7 cellular contexts compared by ENCODE assay signal in the genomic region with DNA sequence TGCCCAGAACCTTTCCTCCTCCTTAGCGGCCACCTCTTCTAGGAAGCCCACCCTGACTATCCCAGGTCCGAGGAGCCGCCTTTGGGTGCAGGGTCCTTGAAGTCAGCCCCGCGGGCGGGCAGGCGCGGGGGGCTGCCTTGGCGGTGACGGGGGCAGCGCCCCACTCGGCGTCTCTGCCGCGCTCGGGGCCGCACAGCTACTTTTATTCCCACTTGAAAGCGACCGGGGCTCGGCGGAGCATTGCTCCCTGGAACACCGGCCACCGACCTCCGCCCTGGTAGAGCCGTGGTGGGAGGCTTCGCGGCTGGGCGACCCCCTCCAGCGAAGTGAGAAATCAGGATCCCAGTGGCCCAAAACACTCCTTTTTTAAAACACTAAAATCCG. TPM values are rescaled to one million over a fixed set of nuclear protein-coding genes. Genes with fewer than 3 reads are reported as not detected.
DNase-seq lines count a peak whose midpoint lies in the region; ATAC-seq, FAIRE-seq and TF ChIP-seq lines count a peak whose summit lies in the region.

No MANE protein-coding gene starts in this region.

- H3K4me2 ChIP-seq in H9 (ENCODE audit: insufficient read depth, insufficient read length, low read length) (no peak overlapping the region), SU-DHL-6 (ENCODE audit: low read depth, low read length, poor library complexity, severe bottlenecking) (peak overlapping the region; percentile 67)

- H2AK5ac ChIP-seq in H9 (ENCODE audit: insufficient read length, low read length) = no peak overlapping the region

- H3K14ac ChIP-seq in H9 (ENCODE audit: insufficient read depth, low read length) = no peak overlapping the region

- no peak overlapping the region for H4K5ac ChIP-seq in H9 (ENCODE audit: insufficient read length, low read depth, low read length)

- no peak overlapping the region for H4K8ac ChIP-seq in H9 (replicated peaks; ENCODE audit: insufficient read length, low read depth, low read length)

- H3K4me1 ChIP-seq in H9 (ENCODE audit: insufficient read depth, low read length) = no peaks in the 10 kb centered on the region
- peaks cover 11 to 51% (median 38%) of the 10 kb centered on the region in 3 donors for H3K4me1 ChIP-seq in skeletal muscle tissue (ENCODE audit: control insufficient read depth in 3 of 3, insufficient read depth in 3 of 3, low read length in 3 of 3)
- H3K4me1 ChIP-seq in pancreas = peaks cover 26 to 30% (median 29%) of the 10 kb centered on the region in 3 donors

- peaks cover 5% of the 10 kb centered on the region for H3K23me2 ChIP-seq in H9 (ENCODE audit: insufficient read length, low read depth, low read length, poor library complexity, severe bottlenecking)

- peaks cover 9 to 20% (median 16%) of the 10 kb centered on the region in 3 experiments for H3K36me3 Mint-ChIP-seq in H9 (ENCODE audit: insufficient read depth in 1 of 3, low read depth in 3 of 3)

- no peak overlapping the region for H2AFZ ChIP-seq in H9 (ENCODE audit: low read length)
- no peak overlapping the region for H2AFZ ChIP-seq in SU-DHL-6 (ENCODE audit: low read depth, low read length, severe bottlenecking)

- no peak overlapping the region for H4K91ac ChIP-seq in H9 (ENCODE audit: insufficient read length, low read depth, low read length)

- H4K20me1 ChIP-seq in H9 (ENCODE audit: control insufficient read depth, insufficient read depth, insufficient read length) = no peaks in the 10 kb centered on the region
- H4K20me1 ChIP-seq in SU-DHL-6 (ENCODE audit: low read depth, low read length) = no peaks in the 10 kb centered on the region

- no peak for FAIRE-seq in pancreas (lab: Jason Lieb, UNC)

- H3K27ac ChIP-seq in H9 (ENCODE audit: insufficient read length, low read depth, low read length) = no peak overlapping the region
- H3K27ac ChIP-seq in SU-DHL-6 (ENCODE audit: low read depth, low read length) = no peak overlapping the region
- peak overlapping the region; percentile 48 for H3K27ac ChIP-seq in skeletal muscle tissue (ENCODE audit: low read depth, low read length)
- no peak overlapping the region for H3K27ac ChIP-seq in pancreas

- H3F3A ChIP-seq in SU-DHL-6 (ENCODE audit: insufficient read depth) = 0 out of 2 replicates have a peak, but pooled peaks cover 4% of the 10 kb centered on the region

- H2BK20ac ChIP-seq in H9 (ENCODE audit: low read depth, low read length, poor library complexity, severe bottlenecking) = no peak overlapping the region

- H3K9me3 ChIP-seq in H9 (ENCODE audit: control insufficient read depth, low read depth, low read length) (no peaks in the 10 kb centered on the region), SU-DHL-6 (ENCODE audit: insufficient read depth, low read length) (no peaks in the 10 kb centered on the region), skeletal muscle tissue (ENCODE audit: control insufficient read depth in 3 of 3, low read length in 3 of 3) (no peaks in the 10 kb centered on the region), pancreas (no peaks in the 10 kb centered on the region)

- H3K4me3 ChIP-seq in SU-DHL-6 (ENCODE audit: insufficient read depth, low read length, poor library complexity, severe bottlenecking) (no peak overlapping the region), fibroblast of mammary gland (ENCODE audit: control insufficient read depth, low read depth, low read length) (peak overlapping the region; percentile 46), skeletal muscle tissue (ENCODE audit: low read length in 3 of 3) (peak overlapping the region; percentile 39 to 66 (median 52)), pancreas (peak overlapping the region in 2 of 4 donors; percentile 40 to 49)

- no peak overlapping the region for H2BK12ac ChIP-seq in H9 (ENCODE audit: insufficient read length, low read depth, low read length)

- intact Hi-C loops in pancreas (cut with DNase I) = loop anchor here in 1 of 3 donors (10.0 kb wide), 1 partner anchor 54 kb away; a partner anchor contains a TSS

- no peak overlapping the region for H3K23ac ChIP-seq in H9 (ENCODE audit: insufficient read length, low read depth, low read length)

- peaks cover 2 to 12% of the 10 kb centered on the region in 2 experiments; a peak in 3 of 4 replicates for H3K4me1 Mint-ChIP-seq in H9

- TF ChIP-seq CTCF in H9 (conservative IDR thresholded peaks at IDR 0.05) (no peak), SU-DHL-6 (IDR thresholded peaks at IDR 0.05; ENCODE audit: insufficient read depth, low read length, poor library complexity, severe bottlenecking) (no peak), fibroblast of mammary gland (conservative IDR thresholded peaks at IDR 0.05; ENCODE audit: control insufficient read depth, insufficient read depth, low read depth, low read length) (no peak), pancreas (IDR thresholded peaks at IDR 0.05) (no peak)

- peaks cover 4 to 9% of the 10 kb centered on the region in 2 experiments for H3K9me3 Mint-ChIP-seq in H9

- no peak overlapping the region for H3K18ac ChIP-seq in H9 (ENCODE audit: insufficient read length, low read depth, low read length)

- no peaks in the 10 kb centered on the region for H3K79me1 ChIP-seq in H9 (ENCODE audit: insufficient read depth, low read depth, low read length, poor library complexity, severe bottlenecking)

- no peak for DNase-seq in H9
- DNase-seq in fibroblast of mammary gland (ENCODE audit: low read depth) = no peak
- no peak for DNase-seq in pancreas
- DNase-seq in midbrain (lab: John Stamatoyannopoulos, UW) = no peak

- no peak overlapping the region for H3T11ph ChIP-seq in H9 (ENCODE audit: low read length)

- H2BK5ac ChIP-seq in H9 (ENCODE audit: insufficient read length, low read length) = no peak overlapping the region

- H3K36me3 ChIP-seq in SU-DHL-6 (ENCODE audit: low read length) (no peaks in the 10 kb centered on the region), skeletal muscle tissue (ENCODE audit: control insufficient read depth in 3 of 3, insufficient read depth in 3 of 3, low read length in 3 of 3) (peaks cover 0 to 2% (median 2%) of the 10 kb centered on the region in 3 donors), pancreas (peaks cover 0 to 9% (median 7%) of the 10 kb centered on the region in 3 donors)

- peaks cover 15% of the 10 kb centered on the region; the same call in 1 of the 2 replicates for H3K27me3 ChIP-seq in H9 (ENCODE audit: insufficient read depth, low read length)
- H3K27me3 ChIP-seq in SU-DHL-6 (ENCODE audit: low read length) = no peaks in the 10 kb centered on the region
- peaks cover 0 to 19% (median 7%) of the 10 kb centered on the region in 3 donors for H3K27me3 ChIP-seq in skeletal muscle tissue (ENCODE audit: control insufficient read depth in 3 of 3, insufficient read depth in 3 of 3, low read length in 3 of 3)
- no peaks in the 10 kb centered on the region for H3K27me3 ChIP-seq in pancreas

- H2BK15ac ChIP-seq in H9 (ENCODE audit: low read depth, low read length) = no peak overlapping the region

- no peaks in the 10 kb centered on the region for H3K9me2 ChIP-seq in SU-DHL-6 (replicated peaks; ENCODE audit: insufficient read depth, low read length)

- ATAC-seq in HG03520 (IDR thresholded peaks at IDR 0.05; ENCODE audit: unreplicated experiment) = no peak
- ATAC-seq in pancreas = no peak

- WGBS in H9 (ENCODE audit: extremely low coverage, insufficient read length, low lambda C conversion rate) = no CpG with 5 or more reads among the region's 30 CpGs
- WGBS in pancreas, 2 donors = 4 to 6% methylated on average over 26 to 30 of the region's 30 CpGs

- H3K27ac Mint-ChIP-seq in H9 = no peak overlapping the region

- H3K4ac ChIP-seq in H9 (ENCODE audit: low read depth, low read length) = no peak overlapping the region

- no peak overlapping the region for H3K9ac ChIP-seq in H9 (ENCODE audit: extremely low read depth, insufficient read length, low read length)
- peak overlapping the region; percentile 43; the same call in 1 of the 2 replicates for H3K9ac ChIP-seq in SU-DHL-6 (ENCODE audit: low read length)
- H3K9ac ChIP-seq in skeletal muscle tissue (ENCODE audit: low read depth in 1 of 3, low read length in 3 of 3) = peak overlapping the region in 1 of 3 donors; percentile 34

- peak overlapping the region; percentile 42 to 74 for H3K4me3 Mint-ChIP-seq in H9

- H2BK120ac ChIP-seq in H9 (ENCODE audit: low read depth, low read length, poor library complexity, severe bottlenecking) = no peak overlapping the region

- H3K79me2 ChIP-seq in H9 (ENCODE audit: insufficient read depth, low read length) (no peaks in the 10 kb centered on the region), SU-DHL-6 (ENCODE audit: insufficient read depth, low read length) (no peaks in the 10 kb centered on the region)

- peaks cover 54% of the 10 kb centered on the region for H3K27me3 Mint-ChIP-seq in H9 (ENCODE audit: low read depth)

- no peak overlapping the region for H3K56ac ChIP-seq in H9 (ENCODE audit: insufficient read length, low read depth, low read length)

RNA-seq across cellular contexts. Expression of a gene that starts 0.8 kb away (rescaled TPM):
- total RNA-seq in H9 (2021) = 1.5 and 2.1 TPM in 2 replicates
- total RNA-seq in skeletal muscle tissue = 3.1 TPM
- 1 to 10 TPM; 1.3 to 3.7 (median 2.3) TPM for total RNA-seq in pancreas
- polyA plus RNA-seq in pancreas = 10 to 100 TPM; 13.2 to 22.2 TPM

RNA-seq across cellular contexts. Expression of a gene that starts 9.5 kb away (rescaled TPM):
- total RNA-seq in H9 (2021) (31.3 and 32.3 TPM in 2 replicates), skeletal muscle tissue (18.8 TPM), pancreas (1 to 10 TPM in 5 of 6 donors, under 1 TPM in 1; 0.88 to 3.8 (median 1.6) TPM)
- 10 to 100 TPM in 1 of 2 donors, 1 to 10 TPM in 1; 6.9 to 19.2 TPM for polyA plus RNA-seq in pancreas

RNA-seq across cellular contexts. Expression of a gene that starts 19.9 kb away (rescaled TPM):
- total RNA-seq in H9 (2021) (41.1 and 45.0 TPM in 2 replicates), skeletal muscle tissue (8.9 TPM), pancreas (10 to 100 TPM; 17.0 to 40.7 (median 19.1) TPM)
- polyA plus RNA-seq in pancreas = 10 to 100 TPM; 67.7 to 78.3 TPM

RNA-seq across cellular contexts. Expression of a gene that starts 26.2 kb away (rescaled TPM):
- total RNA-seq in H9 (2021) (28.4 and 29.0 TPM in 2 replicates), skeletal muscle tissue (17.2 TPM), pancreas (10 to 100 TPM; 19.2 to 36.7 (median 26.8) TPM)
- polyA plus RNA-seq in pancreas = 100 to 1,000 TPM; 109 to 139 TPM

RNA-seq across cellular contexts. Expression of a gene that starts 36.4 kb away (rescaled TPM):
- 84.4 and 87.6 TPM in 2 replicates for total RNA-seq in H9 (2021)
- total RNA-seq in skeletal muscle tissue = 48.5 TPM
- total RNA-seq in pancreas = 100 to 1,000 TPM in 5 of 6 donors, 10 to 100 TPM in 1; 89.3 to 168 (median 113) TPM
- 100 to 1,000 TPM; 191 to 216 TPM for polyA plus RNA-seq in pancreas
